ENCODE assay signal across 16 cellular contexts in genomic region chr20:20731945-20732296, GRCh38. TPM values are rescaled to one million over a fixed set of nuclear protein-coding genes. Genes with fewer than 3 reads are reported as not detected.
DNase-seq lines count a peak whose midpoint lies in the region; ATAC-seq and TF ChIP-seq lines count a peak whose summit lies in the region.
"Had no signal": no experiment of that assay in that cellular context is flagged by ENCODE, and none has a peak within 500 bp of the region (broad histone marks: within the 10 kb centered on the region; RNA-seq: fewer than 3 reads in every experiment).

No MANE protein-coding gene starts in this region.

- no peak overlapping the region for H3K4me3 Mint-ChIP-seq in activated naive CD8-positive, alpha-beta T cell treated with anti-CD3 and anti-CD28 coated beads, Interleukin-2, amount 50 U/mL, for 24 hours
- H3K4me3 Mint-ChIP-seq: HFFc6; naive thymus-derived CD4-positive, alpha-beta T cell had no signal

- H3K4me1 ChIP-seq in upper lobe of right lung = peaks cover 24% of the 10 kb centered on the region

- H3K27ac ChIP-seq in upper lobe of right lung = peak overlapping the region; percentile 76
- H3K27ac ChIP-seq: A549, tibial artery, VCaP had no signal

- in situ Hi-C loops in astrocyte of the spinal cord (cut with HindIII; ENCODE audit: low sequenced_read_pairs) = no loop called here

- no peak for DNase-seq in Right ventricle myocardium superior
- no peak for DNase-seq in Right ventricle myocardium inferior (ENCODE audit: missing footprints)
- DNase-seq in astrocyte of the spinal cord (ENCODE audit: low read depth, low spot score) = peak; percentile 25
- DNase-seq in iris pigment epithelial cell (ENCODE audit: low read depth) = peak; percentile 33
- no peak for DNase-seq in upper lobe of right lung
- DNase-seq in ureter (ENCODE audit: low spot score) = no peak
- no peak for DNase-seq in activated naive CD8-positive, alpha-beta T cell treated with anti-CD3 and anti-CD28 coated beads, Interleukin-2, amount 50 U/mL, for 24 hours
- no peak for DNase-seq in NAMALWA (ENCODE audit: low spot score)
- DNase-seq: amniotic stem cell; HFFc6; naive thymus-derived CD4-positive, alpha-beta T cell; NCI-H2107; tibial artery had no signal

- H3K36me3 ChIP-seq in upper lobe of right lung = no peaks in the 10 kb centered on the region
- H3K36me3 ChIP-seq: tibial artery had no signal

- intact Hi-C loops in Right ventricle myocardium superior (cut with DNase I) = no loop called here
- intact Hi-C loops in Right ventricle myocardium inferior (cut with DNase I) = no loop called here
- intact Hi-C loops in upper lobe of right lung (cut with DNase I) = no loop called here

- ATAC-seq in Right ventricle myocardium superior (ENCODE audit: poor library complexity) = peak; percentile 69
- ATAC-seq in Right ventricle myocardium inferior = no peak
- ATAC-seq in upper lobe of right lung = no peak
- ATAC-seq in activated naive CD8-positive, alpha-beta T cell treated with anti-CD3 and anti-CD28 coated beads, Interleukin-2, amount 50 U/mL, for 24 hours = no peak
- ATAC-seq: A549; naive thymus-derived CD4-positive, alpha-beta T cell had no signal

- TF ChIP-seq CTCF in astrocyte of the spinal cord (IDR thresholded peaks at IDR 0.05; ENCODE audit: low read depth, low read length) (no peak), upper lobe of right lung (IDR thresholded peaks at IDR 0.05) (no peak)

- no peaks in the 10 kb centered on the region for H3K27me3 ChIP-seq in upper lobe of right lung
- H3K27me3 ChIP-seq: tibial artery had no signal

- no peaks in the 10 kb centered on the region for H3K9me3 Mint-ChIP-seq in activated naive CD8-positive, alpha-beta T cell treated with anti-CD3 and anti-CD28 coated beads, Interleukin-2, amount 50 U/mL, for 24 hours
- H3K9me3 Mint-ChIP-seq: HFFc6; naive thymus-derived CD4-positive, alpha-beta T cell had no signal

- no peaks in the 10 kb centered on the region for H3K9me3 ChIP-seq in upper lobe of right lung
- H3K9me3 ChIP-seq: A549, tibial artery had no signal

- H3K36me3 Mint-ChIP-seq in activated naive CD8-positive, alpha-beta T cell treated with anti-CD3 and anti-CD28 coated beads, Interleukin-2, amount 50 U/mL, for 24 hours (ENCODE audit: low read depth) = no peaks in the 10 kb centered on the region
- H3K36me3 Mint-ChIP-seq: naive thymus-derived CD4-positive, alpha-beta T cell had no signal

- H3K27me3 Mint-ChIP-seq in activated naive CD8-positive, alpha-beta T cell treated with anti-CD3 and anti-CD28 coated beads, Interleukin-2, amount 50 U/mL, for 24 hours = no peaks in the 10 kb centered on the region
- H3K27me3 Mint-ChIP-seq: naive thymus-derived CD4-positive, alpha-beta T cell had no signal

- H3K27ac Mint-ChIP-seq in activated naive CD8-positive, alpha-beta T cell treated with anti-CD3 and anti-CD28 coated beads, Interleukin-2, amount 50 U/mL, for 24 hours = no peak overlapping the region
- H3K27ac Mint-ChIP-seq: HFFc6 had no signal

- H3K4me3 ChIP-seq in astrocyte of the spinal cord (ENCODE audit: low read depth, low read length) (no peak overlapping the region), upper lobe of right lung (no peak overlapping the region)
- H3K4me3 ChIP-seq: A549, skin epidermis, tibial artery had no signal

- H3K4me1 Mint-ChIP-seq in activated naive CD8-positive, alpha-beta T cell treated with anti-CD3 and anti-CD28 coated beads, Interleukin-2, amount 50 U/mL, for 24 hours = peaks cover 43% of the 10 kb centered on the region

RNA-seq across cellular contexts. Expression of gene RALGAPA2, which starts 19.5 kb away (rescaled TPM):
- total RNA-seq in Right ventricle myocardium superior = 15.5 TPM
- total RNA-seq in Right ventricle myocardium inferior = 16.5 TPM
- total RNA-seq in upper lobe of right lung = 88.9 TPM
- 107 TPM for total RNA-seq in ureter

Comparison
In these comparisons a context has a peak if more than half of its experiments do, and no peak if none do; other contexts are left out.
1. DNase-seq: peak in astrocyte of the spinal cord (single experiment) and iris pigment epithelial cell (single experiment); none in Right ventricle myocardium superior (single experiment), Right ventricle myocardium inferior (single experiment), upper lobe of right lung (single experiment), ureter (single experiment), activated naive CD8-positive, alpha-beta T cell treated with anti-CD3 and anti-CD28 coated beads, Interleukin-2, amount 50 U/mL, for 24 hours (single experiment) and NAMALWA (single experiment).